In the genomic region with DNA sequence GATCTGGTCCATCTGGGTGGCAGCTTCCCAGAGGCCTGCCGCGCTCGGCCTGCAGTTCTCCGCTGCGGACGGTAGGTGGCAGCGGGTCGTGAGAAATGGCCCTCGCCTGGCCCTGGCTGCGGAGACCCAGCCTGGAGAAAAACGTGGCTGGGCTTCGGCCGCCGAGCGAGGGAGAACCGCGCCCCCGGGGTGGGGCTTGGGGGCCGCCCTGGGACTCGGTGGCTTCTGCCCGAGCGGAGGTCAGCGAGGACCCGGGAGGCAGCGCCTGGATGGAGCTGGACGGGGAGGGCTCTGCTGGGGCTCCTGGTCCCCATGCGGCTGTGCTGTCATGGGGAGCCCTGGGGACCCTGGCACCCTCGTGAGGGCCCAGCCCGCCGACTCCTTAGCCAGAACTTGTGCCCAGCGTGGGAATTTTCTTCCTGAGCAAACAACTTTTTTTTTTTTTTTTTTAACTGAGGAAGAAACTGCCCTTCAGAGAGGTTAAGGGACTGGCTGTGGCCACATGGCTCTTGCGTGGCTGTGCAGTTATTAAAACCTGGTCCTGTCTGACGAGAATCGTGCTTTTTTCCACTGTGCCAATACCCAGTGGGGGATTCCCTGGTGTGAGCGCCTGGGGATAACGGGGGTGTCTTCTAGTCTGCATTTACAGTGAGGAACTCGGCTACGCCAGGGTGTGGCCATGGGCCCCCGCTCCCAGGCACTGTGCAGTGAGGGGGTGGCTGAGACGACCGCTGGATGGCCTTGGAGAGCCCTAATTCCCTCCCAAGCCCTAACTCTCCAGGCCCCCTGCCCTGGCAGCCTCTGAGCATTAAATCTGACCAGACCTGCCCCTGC, we compare ENCODE assay signal across 8 cellular contexts.
DNase-seq lines count a peak whose midpoint lies in the region; ATAC-seq, FAIRE-seq and TF ChIP-seq lines count a peak whose summit lies in the region.

No MANE protein-coding gene starts in this region.

- peaks cover 8% of the 10 kb centered on the region; the same call in 1 of the 2 replicates for H3K4me1 ChIP-seq in OCI-LY3 (ENCODE audit: low read length)
- peaks cover 8 to 16% (median 15%) of the 10 kb centered on the region in 4 donors for H3K4me1 ChIP-seq in esophagus muscularis mucosa

- peaks cover 4% of the 10 kb centered on the region for H3K4me1 Mint-ChIP-seq in activated T-cell treated with anti-CD3 and anti-CD28 coated beads, Interleukin-2, amount 50 U/mL, for 4 hours (ENCODE audit: low read depth)

- 19% methylated on average over 22 of the region's 41 CpGs for WGBS in esophagus muscularis mucosa

- TF ChIP-seq POLR2A in esophagus muscularis mucosa (IDR thresholded peaks at IDR 0.05; ENCODE audit: low read depth), result no peak

- TF ChIP-seq CTCF in D721Med (IDR thresholded peaks at IDR 0.05; ENCODE audit: insufficient read depth, missing control alignments) (peak; percentile 90), OCI-LY3 (IDR thresholded peaks at IDR 0.05; ENCODE audit: low read depth, low read length) (peak; percentile 78), esophagus muscularis mucosa (IDR thresholded peaks at IDR 0.05) (peak; percentile 96 to 99 (median 96))

- peak; percentile 44 for DNase-seq in D721Med (ENCODE audit: insufficient read length, low spot score)
- DNase-seq in HT1080 (ENCODE audit: low read depth), result peak; percentile 92
- peak; percentile 45 for DNase-seq in activated T-cell treated with anti-CD3 and anti-CD28 coated beads, Interleukin-2, amount 50 U/mL, for 4 hours
- peak; percentile 98 for DNase-seq in esophagus muscularis mucosa (ENCODE audit: extremely low spot score)
- DNase-seq in myocyte (ENCODE audit: low read depth), result peak; percentile 94
- DNase-seq in stimulated activated CD8-positive, alpha-beta memory T cell treated with anti-CD3 and anti-CD28 coated beads, Interleukin-7, amount 100 ng/mL, for 24 hours (ENCODE audit: low read depth), result peak; percentile 44

- H3K27me3 Mint-ChIP-seq in activated T-cell treated with anti-CD3 and anti-CD28 coated beads, Interleukin-2, amount 50 U/mL, for 4 hours (ENCODE audit: low read depth), result peaks cover 25% of the 10 kb centered on the region

- H3K36me3 ChIP-seq in OCI-LY3 (replicated peaks; ENCODE audit: low read depth, low read length), result no peaks in the 10 kb centered on the region
- H3K36me3 ChIP-seq in esophagus muscularis mucosa, result no peaks in the 10 kb centered on the region

- peak overlapping the region; percentile 98 for H3K4me2 ChIP-seq in OCI-LY3 (ENCODE audit: low read length)

- intact Hi-C loops in esophagus muscularis mucosa (cut with DNase I), result loop anchor here (5.0 kb wide), 3 partner anchors 167 to 962 kb away; no protein-coding TSS in a partner anchor

- peak overlapping the region; percentile 82 for H3K4me3 ChIP-seq in OCI-LY3 (ENCODE audit: low read length)
- H3K4me3 ChIP-seq in esophagus muscularis mucosa, result peak overlapping the region; percentile 51 to 62 (median 54)

- no peaks in the 10 kb centered on the region for H4K20me1 ChIP-seq in OCI-LY3 (ENCODE audit: insufficient read depth, low read length)

- H3K36me3 Mint-ChIP-seq in activated T-cell treated with anti-CD3 and anti-CD28 coated beads, Interleukin-2, amount 50 U/mL, for 4 hours (ENCODE audit: insufficient read depth), result no peaks in the 10 kb centered on the region

- H3K27ac ChIP-seq in OCI-LY3 (ENCODE audit: low read length) (no peak overlapping the region), esophagus muscularis mucosa (replicated peaks in 1 of 4) (peak overlapping the region; percentile 61 to 73 (median 68))

- no peak for TF ChIP-seq EP300 in esophagus muscularis mucosa (IDR thresholded peaks at IDR 0.05)

- H2AFZ ChIP-seq in OCI-LY3 (ENCODE audit: low read depth, low read length), result peak overlapping the region; percentile 82

- no peak for FAIRE-seq in D721Med (lab: Jason Lieb, UNC)

- no peaks in the 10 kb centered on the region for H3K9me3 ChIP-seq in OCI-LY3 (ENCODE audit: insufficient read depth, low read length)
- H3K9me3 ChIP-seq in esophagus muscularis mucosa, result no peaks in the 10 kb centered on the region

- H3K9me3 Mint-ChIP-seq in activated T-cell treated with anti-CD3 and anti-CD28 coated beads, Interleukin-2, amount 50 U/mL, for 4 hours, result no peaks in the 10 kb centered on the region

- H3K9ac ChIP-seq in OCI-LY3 (ENCODE audit: low read length), result peak overlapping the region; percentile 59

- H3K4me3 Mint-ChIP-seq in activated T-cell treated with anti-CD3 and anti-CD28 coated beads, Interleukin-2, amount 50 U/mL, for 4 hours, result peak overlapping the region; percentile 14

- ATAC-seq in GM21390 (IDR thresholded peaks at IDR 0.05; ENCODE audit: unreplicated experiment), result peak; percentile 99
- peak; percentile 87 to 90 for ATAC-seq in activated T-cell treated with anti-CD3 and anti-CD28 coated beads, Interleukin-2, amount 50 U/mL, for 4 hours

- H3K79me2 ChIP-seq in OCI-LY3 (ENCODE audit: low read length), result no peaks in the 10 kb centered on the region

- H3K27me3 ChIP-seq in OCI-LY3 (ENCODE audit: low read depth, low read length), result peaks cover 11% of the 10 kb centered on the region
- H3K27me3 ChIP-seq in esophagus muscularis mucosa, result no peaks in the 10 kb centered on the region

Comparison
In these comparisons a context has a peak if more than half of its experiments do, and no peak if none do; other contexts are left out.
1. DNase-seq: peak in every context shown above with its lines; median percentile 98 in esophagus muscularis mucosa; 94 in myocyte; 92 in HT1080; 45 in activated T-cell treated with anti-CD3 and anti-CD28 coated beads, Interleukin-2, amount 50 U/mL, for 4 hours; 44 in D721Med; 44 in stimulated activated CD8-positive, alpha-beta memory T cell treated with anti-CD3 and anti-CD28 coated beads, Interleukin-7, amount 100 ng/mL, for 24 hours.